Comparison of ENCODE assay signal across 7 cellular contexts in genomic region chr12:59316938-59317337, GRCh38.
"Had no signal": no experiment of that assay in that cellular context is flagged by ENCODE, and none has a peak within 500 bp of the region (broad histone marks: within the 10 kb centered on the region; RNA-seq: fewer than 3 reads in every experiment).

No MANE protein-coding gene starts in this region.

- H3K4me3 Mint-ChIP-seq: GM23338, HFFc6 had no signal

- ATAC-seq: HCT116 had no signal

- H3K27ac Mint-ChIP-seq: HFFc6 had no signal

- DNase-seq: GM23248, GOT3, H7, HCEC 1CT, HFFc6 had no signal
